In genomic region chr7:44274623-44274975, GRCh38 we compare ENCODE assay signal across 20 cellular contexts. TPM values are rescaled to one million over a fixed set of nuclear protein-coding genes. Genes with fewer than 3 reads are reported as not detected.
"Had no signal": no experiment of that assay in that cellular context is flagged by ENCODE, and none has a peak within 500 bp of the region (broad histone marks: within the 10 kb centered on the region; RNA-seq: fewer than 3 reads in every experiment).

No MANE protein-coding gene starts in this region.

- H3K4me1 Mint-ChIP-seq: activated naive CD4-positive, alpha-beta T cell treated with anti-CD3 and anti-CD28 coated beads, Interleukin-2, amount 10 ng/mL, durations not matched to agents 7 days and 5 days had no signal

- H3K27ac Mint-ChIP-seq: activated naive CD4-positive, alpha-beta T cell treated with anti-CD3 and anti-CD28 coated beads, Interleukin-2, amount 10 ng/mL, durations not matched to agents 7 days and 5 days; activated T-cell treated with anti-CD3 and anti-CD28 coated beads, Interleukin-2, amount 50 U/mL, for 24 hours had no signal

- H3K9me3 ChIP-seq: esophagus squamous epithelium, ovary, stomach, upper lobe of left lung had no signal

- DNase-seq: activated CD4-positive, alpha-beta T cell treated with anti-CD3 and anti-CD28 coated beads for 48 hours; activated CD4-positive, CD25-positive, alpha-beta regulatory T cell; activated naive CD4-positive, alpha-beta T cell treated with anti-CD3 and anti-CD28 coated beads, Interleukin-2, amount 10 ng/mL, durations not matched to agents 7 days and 5 days; activated T-cell treated with anti-CD3 and anti-CD28 coated beads, Interleukin-2, amount 50 U/mL, for 24 hours; effector memory CD8-positive, alpha-beta T cell; esophagus squamous epithelium; hippocampal formation; mammary epithelial cell; midbrain; ovary; stimulated activated CD4-positive, alpha-beta T cell treated with anti-CD3 and anti-CD28 coated beads, Interleukin-12 subunit alpha, Interleukin-12 subunit beta, amount 100 ng/mL, for 4 hours; stimulated activated CD4-positive, alpha-beta T cell treated with anti-CD3 and anti-CD28 coated beads, Interleukin-1b, Interleukin-23, amount 100 ng/mL, for 48 hours; stimulated activated CD8-positive, alpha-beta memory T cell treated with anti-CD3 and anti-CD28 coated beads, Interleukin-4, amount 100 ng/mL, for 48 hours; stomach; T1000 had no signal

- FAIRE-seq: islet of Langerhans had no signal

- H3K27me3 ChIP-seq: ovary, upper lobe of left lung had no signal

- ATAC-seq: effector memory CD8-positive, alpha-beta T cell had no signal

- H3K36me3 ChIP-seq: esophagus squamous epithelium, ovary, stomach, upper lobe of left lung had no signal

- H3K4me3 ChIP-seq: esophagus squamous epithelium, ovary, stomach, upper lobe of left lung had no signal

- H3K9me3 Mint-ChIP-seq: activated CD8-positive, alpha-beta T cell treated with anti-CD3 and anti-CD28 coated beads for 36 hours; activated naive CD4-positive, alpha-beta T cell treated with anti-CD3 and anti-CD28 coated beads, Interleukin-2, amount 10 ng/mL, durations not matched to agents 7 days and 5 days; activated T-cell treated with anti-CD3 and anti-CD28 coated beads, Interleukin-2, amount 50 U/mL, for 24 hours; effector memory CD8-positive, alpha-beta T cell; neural crest cell had no signal

- H3K4me1 ChIP-seq: esophagus squamous epithelium, stomach, upper lobe of left lung had no signal

- H3K27ac ChIP-seq: esophagus squamous epithelium, ovary, stomach, upper lobe of left lung had no signal

- H3K27me3 Mint-ChIP-seq: activated CD8-positive, alpha-beta T cell treated with anti-CD3 and anti-CD28 coated beads for 36 hours; activated T-cell treated with anti-CD3 and anti-CD28 coated beads, Interleukin-2, amount 50 U/mL, for 24 hours had no signal

- H3K4me3 Mint-ChIP-seq: activated CD8-positive, alpha-beta T cell treated with anti-CD3 and anti-CD28 coated beads for 36 hours; activated naive CD4-positive, alpha-beta T cell treated with anti-CD3 and anti-CD28 coated beads, Interleukin-2, amount 10 ng/mL, durations not matched to agents 7 days and 5 days; activated T-cell treated with anti-CD3 and anti-CD28 coated beads, Interleukin-2, amount 50 U/mL, for 24 hours; effector memory CD8-positive, alpha-beta T cell; neural crest cell had no signal

- H3K36me3 Mint-ChIP-seq: activated naive CD4-positive, alpha-beta T cell treated with anti-CD3 and anti-CD28 coated beads, Interleukin-2, amount 10 ng/mL, durations not matched to agents 7 days and 5 days had no signal

RNA-seq across cellular contexts. Expression of gene CAMK2B, which starts 50.8 kb away (rescaled TPM):
- total RNA-seq: T-helper 1 cell treated with Interleukin-12 subunit alpha and Interleukin-12 subunit beta and Interleukin-4 antibody, amounts not matched to agents 30 ng/mL and 1 ng/mL, for 36 hours had no signal
